ENCODE assay signal across 12 cellular contexts in genomic region chr20:1896859-1897258, GRCh38. TPM values are rescaled to one million over a fixed set of nuclear protein-coding genes. Genes with fewer than 3 reads are reported as not detected.
A peak's percentile ranks its signal among the peaks of the same experiment; 100 is the strongest.
DNase-seq lines count a peak whose midpoint lies in the region; ATAC-seq and TF ChIP-seq lines count a peak whose summit lies in the region.
"Had no signal": no experiment of that assay in that cellular context is flagged by ENCODE, and none has a peak within 500 bp of the region (broad histone marks: within the 10 kb centered on the region; RNA-seq: fewer than 3 reads in every experiment).

No MANE protein-coding gene starts in this region.

- in situ Hi-C loops in G401 (cut with HindIII; ENCODE audit: low sequenced_read_pairs), result no loop called here

- H3K9me3 ChIP-seq in spleen (no peaks in the 10 kb centered on the region), endodermal cell (ENCODE audit: control insufficient read depth, low read length) (no peaks in the 10 kb centered on the region)

- peak; percentile 70 for DNase-seq in G401 (ENCODE audit: low spot score)
- no peak for DNase-seq in WTC11 (ENCODE audit: low spot score)
- no peak for DNase-seq in fibroblast of the aortic adventitia (ENCODE audit: low read depth)
- DNase-seq in spleen, result no peak
- DNase-seq in activated T-cell treated with anti-CD3 and anti-CD28 coated beads, Interleukin-2, amount 50 U/mL, for 4 hours, result no peak
- DNase-seq in endodermal cell, result no peak
- DNase-seq in SHP77 treated with DMSO at 0.1 percent for 48 hours (lab: John Stamatoyannopoulos, UW), result no peak
- DNase-seq in NCI-H1694 (lab: John Stamatoyannopoulos, UW), result no peak
- DNase-seq: activated CD8-positive, alpha-beta T cell treated with anti-CD3 and anti-CD28 coated beads, Interleukin-2, amount 10 ng/mL, durations not matched to agents 7 days and 5 days; activated naive CD4-positive, alpha-beta T cell treated with Interleukin-2 at 50 U/mL for 16 hours; CD4-positive, alpha-beta memory T cell; NCI-H1105 treated with DMSO at 0.1 percent for 48 hours had no signal

- 70 to 91% (median 78%) methylated on average over 8 of the region's 8 CpGs for WGBS in spleen, 5 donors
- 90 to 92% methylated on average over 6 to 8 of the region's 8 CpGs for WGBS in endodermal cell (ENCODE audit: insufficient coverage in 1 of 2, insufficient read length in 1 of 2), 2 experiments

- H3K36me3 Mint-ChIP-seq in WTC11 (no peaks in the 10 kb centered on the region), endodermal cell (ENCODE audit: low read depth) (no peaks in the 10 kb centered on the region)
- no peaks in the 10 kb centered on the region for H3K36me3 Mint-ChIP-seq in activated T-cell treated with anti-CD3 and anti-CD28 coated beads, Interleukin-2, amount 50 U/mL, for 4 hours (ENCODE audit: insufficient read depth)
- H3K36me3 Mint-ChIP-seq: CD4-positive, alpha-beta memory T cell had no signal

- TF ChIP-seq POLR2A in spleen (IDR thresholded peaks at IDR 0.05), result no peak

- no peak overlapping the region for H3K9ac ChIP-seq in endodermal cell (ENCODE audit: extremely low read depth, low read length, poor library complexity, severe bottlenecking)

- H3K27me3 ChIP-seq in spleen (replicated peaks in 1 of 7), result peaks cover 0 to 45% (median 4%) of the 10 kb centered on the region in 7 donors
- H3K27me3 ChIP-seq in endodermal cell (ENCODE audit: control insufficient read depth, insufficient read depth, low read length, poor library complexity, severe bottlenecking), result peaks cover 26% of the 10 kb centered on the region

- H3K27ac Mint-ChIP-seq in WTC11 (no peak overlapping the region), endodermal cell (no peak overlapping the region)
- H3K27ac Mint-ChIP-seq: activated CD8-positive, alpha-beta T cell treated with anti-CD3 and anti-CD28 coated beads, Interleukin-2, amount 10 ng/mL, durations not matched to agents 7 days and 5 days had no signal

- H3K4me1 Mint-ChIP-seq in WTC11 (peaks cover 58% of the 10 kb centered on the region), endodermal cell (peaks cover 30% of the 10 kb centered on the region)
- H3K4me1 Mint-ChIP-seq in activated T-cell treated with anti-CD3 and anti-CD28 coated beads, Interleukin-2, amount 50 U/mL, for 4 hours (ENCODE audit: low read depth), result peaks cover 4% of the 10 kb centered on the region

- H3K4me3 ChIP-seq in fibroblast of the aortic adventitia (ENCODE audit: low read depth, low read length), result peak overlapping the region; percentile 73
- H3K4me3 ChIP-seq in spleen, result peak overlapping the region in 4 of 8 donors; percentile 56 to 80 (median 60)
- no peak overlapping the region for H3K4me3 ChIP-seq in endodermal cell (ENCODE audit: low read length)

- H3K27ac ChIP-seq in spleen (peak overlapping the region in 6 of 8 donors; percentile 5 to 98 (median 94)), endodermal cell (ENCODE audit: low read depth, low read length) (no peak overlapping the region)

- POLR2A ChIA-PET in WTC11 (lab: Charles Lee), result interaction anchor here (1.3 kb wide), 1 partner anchor 50 kb away, joined by 3 read pairs; no protein-coding TSS in a partner anchor

- TF ChIP-seq CTCF in WTC11 (IDR thresholded peaks at IDR 0.05) (no peak), fibroblast of the aortic adventitia (IDR thresholded peaks at IDR 0.05; ENCODE audit: insufficient read depth, low read length) (no peak), spleen (IDR thresholded peaks at IDR 0.05 in 8 of 11, conservative IDR thresholded peaks at IDR 0.05 in 3 of 11) (no peak), endodermal cell (conservative IDR thresholded peaks at IDR 0.05) (no peak)

- intact Hi-C loops in spleen (cut with DNase I; ENCODE audit: low total_unique reads), result no loop called here

- H3K4me3 Mint-ChIP-seq in WTC11 (peak overlapping the region; percentile 32), endodermal cell (no peak overlapping the region)
- H3K4me3 Mint-ChIP-seq in activated T-cell treated with anti-CD3 and anti-CD28 coated beads, Interleukin-2, amount 50 U/mL, for 4 hours, result no peak overlapping the region
- H3K4me3 Mint-ChIP-seq: activated CD8-positive, alpha-beta T cell treated with anti-CD3 and anti-CD28 coated beads, Interleukin-2, amount 10 ng/mL, durations not matched to agents 7 days and 5 days had no signal

- CTCF ChIA-PET in WTC11 (lab: Charles Lee), result interaction anchor here (1.0 to 1.7 kb wide), 3 partner anchors 50 to 120 kb away, joined by 3 to 5 read pairs (median 5); no protein-coding TSS in a partner anchor

- H3K4me1 ChIP-seq in spleen (peaks cover 19 to 84% (median 62%) of the 10 kb centered on the region in 6 donors), endodermal cell (ENCODE audit: control insufficient read depth, insufficient read depth, low read length) (peaks cover 5% of the 10 kb centered on the region)

- H3K27me3 Mint-ChIP-seq in WTC11 (ENCODE audit: low read depth), result peaks cover 51% of the 10 kb centered on the region
- H3K27me3 Mint-ChIP-seq in activated T-cell treated with anti-CD3 and anti-CD28 coated beads, Interleukin-2, amount 50 U/mL, for 4 hours (ENCODE audit: low read depth), result peaks cover 55% of the 10 kb centered on the region
- peaks cover 37% of the 10 kb centered on the region for H3K27me3 Mint-ChIP-seq in endodermal cell (ENCODE audit: insufficient read depth)

- peaks cover 0 to 28% (median 0%) of the 10 kb centered on the region in 6 donors for H3K36me3 ChIP-seq in spleen
- H3K36me3 ChIP-seq in endodermal cell (ENCODE audit: control insufficient read depth, insufficient read depth, low read length), result no peaks in the 10 kb centered on the region

- ATAC-seq in WTC11, result no peak
- ATAC-seq in activated T-cell treated with anti-CD3 and anti-CD28 coated beads, Interleukin-2, amount 50 U/mL, for 4 hours, result no peak
- ATAC-seq: activated CD8-positive, alpha-beta T cell treated with anti-CD3 and anti-CD28 coated beads, Interleukin-2, amount 10 ng/mL, durations not matched to agents 7 days and 5 days had no signal

- H3K9me3 Mint-ChIP-seq in WTC11 (no peaks in the 10 kb centered on the region), endodermal cell (no peaks in the 10 kb centered on the region)
- H3K9me3 Mint-ChIP-seq in activated T-cell treated with anti-CD3 and anti-CD28 coated beads, Interleukin-2, amount 50 U/mL, for 4 hours, result no peaks in the 10 kb centered on the region
- H3K9me3 Mint-ChIP-seq: CD4-positive, alpha-beta memory T cell had no signal

TF ChIP-seq in WTC11, 78 proteins besides CTCF, POLR2A, EP300 and RAD21 (continues in another document):
- TF ChIP-seq, protein P1, sequence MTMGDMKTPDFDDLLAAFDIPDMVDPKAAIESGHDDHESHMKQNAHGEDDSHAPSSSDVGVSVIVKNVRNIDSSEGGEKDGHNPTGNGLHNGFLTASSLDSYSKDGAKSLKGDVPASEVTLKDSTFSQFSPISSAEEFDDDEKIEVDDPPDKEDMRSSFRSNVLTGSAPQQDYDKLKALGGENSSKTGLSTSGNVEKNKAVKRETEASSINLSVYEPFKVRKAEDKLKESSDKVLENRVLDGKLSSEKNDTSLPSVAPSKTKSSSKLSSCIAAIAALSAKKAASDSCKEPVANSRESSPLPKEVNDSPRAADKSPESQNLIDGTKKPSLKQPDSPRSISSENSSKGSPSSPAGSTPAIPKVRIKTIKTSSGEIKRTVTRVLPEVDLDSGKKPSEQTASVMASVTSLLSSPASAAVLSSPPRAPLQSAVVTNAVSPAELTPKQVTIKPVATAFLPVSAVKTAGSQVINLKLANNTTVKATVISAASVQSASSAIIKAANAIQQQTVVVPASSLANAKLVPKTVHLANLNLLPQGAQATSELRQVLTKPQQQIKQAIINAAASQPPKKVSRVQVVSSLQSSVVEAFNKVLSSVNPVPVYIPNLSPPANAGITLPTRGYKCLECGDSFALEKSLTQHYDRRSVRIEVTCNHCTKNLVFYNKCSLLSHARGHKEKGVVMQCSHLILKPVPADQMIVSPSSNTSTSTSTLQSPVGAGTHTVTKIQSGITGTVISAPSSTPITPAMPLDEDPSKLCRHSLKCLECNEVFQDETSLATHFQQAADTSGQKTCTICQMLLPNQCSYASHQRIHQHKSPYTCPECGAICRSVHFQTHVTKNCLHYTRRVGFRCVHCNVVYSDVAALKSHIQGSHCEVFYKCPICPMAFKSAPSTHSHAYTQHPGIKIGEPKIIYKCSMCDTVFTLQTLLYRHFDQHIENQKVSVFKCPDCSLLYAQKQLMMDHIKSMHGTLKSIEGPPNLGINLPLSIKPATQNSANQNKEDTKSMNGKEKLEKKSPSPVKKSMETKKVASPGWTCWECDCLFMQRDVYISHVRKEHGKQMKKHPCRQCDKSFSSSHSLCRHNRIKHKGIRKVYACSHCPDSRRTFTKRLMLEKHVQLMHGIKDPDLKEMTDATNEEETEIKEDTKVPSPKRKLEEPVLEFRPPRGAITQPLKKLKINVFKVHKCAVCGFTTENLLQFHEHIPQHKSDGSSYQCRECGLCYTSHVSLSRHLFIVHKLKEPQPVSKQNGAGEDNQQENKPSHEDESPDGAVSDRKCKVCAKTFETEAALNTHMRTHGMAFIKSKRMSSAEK (CRISPR knock-in tag; IDR thresholded peaks at IDR 0.05; ENCODE audit: borderline replicate concordance), result no peak
- TF ChIP-seq MYBL2 (CRISPR knock-in tag; IDR thresholded peaks at IDR 0.05) (no peak), ZSCAN18 (CRISPR knock-in tag; IDR thresholded peaks at IDR 0.05) (no peak)

RNA-seq across cellular contexts. Expression of gene SIRPA, which starts 1.7 kb away (rescaled TPM):
- total RNA-seq in G401 (2014; rRNA removed; shearing (Covaris generic)), result 14.7 and 16.7 TPM in 2 replicates
- total RNA-seq in WTC11 (2021), result 5.9 to 8.9 TPM (median 6.7 TPM) in 3 replicates
- 12.2 and 18.3 TPM in 2 replicates for total RNA-seq in fibroblast of the aortic adventitia (ENCODE audit: low replicate concordance)
- total RNA-seq in spleen, result 100 to 1,000 TPM in 1 of 7 donors, 10 to 100 TPM in 6; 28.9 to 104 (median 48.0) TPM
- polyA plus RNA-seq in spleen, result 10 to 100 TPM in 2 of 3 donors, 1 to 10 TPM in 1; 9.8 to 15.9 (median 10.7) TPM
- under 1 TPM; 0.26 to 0.84 (median 0.33) TPM for total RNA-seq in activated T-cell treated with anti-CD3 and anti-CD28 coated beads, Interleukin-2, amount 50 U/mL, for 4 hours
- total RNA-seq in endodermal cell, result 1 to 10 TPM; 5.1 to 6.3 TPM
- 11.6 TPM for polyA plus RNA-seq in endodermal cell (2013, experiment 1 of 2)
- 11.1 TPM for polyA plus RNA-seq in endodermal cell (2013, experiment 2 of 2)
- total RNA-seq: activated CD8-positive, alpha-beta T cell treated with anti-CD3 and anti-CD28 coated beads, Interleukin-2, amount 10 ng/mL, durations not matched to agents 7 days and 5 days had no signal
- polyA plus RNA-seq: CD4-positive, alpha-beta memory T cell had no signal
